Comparison of ENCODE assay signal across 8 cellular contexts in genomic region chr10:28532509-28533314, GRCh38. TPM values are rescaled to one million over a fixed set of nuclear protein-coding genes. Genes with fewer than 3 reads are reported as not detected.
A peak's percentile ranks its signal among the peaks of the same experiment; 100 is the strongest.
DNase-seq lines count a peak whose midpoint lies in the region; ATAC-seq and TF ChIP-seq lines count a peak whose summit lies in the region.

WAC (plus strand) TSS chr10:28533118; CDS start chr10:28533580, 462 bp downstream.

- no peaks in the 10 kb centered on the region for H3K27me3 ChIP-seq in heart left ventricle
- no peaks in the 10 kb centered on the region for H3K27me3 ChIP-seq in upper lobe of left lung

- DNase-seq in NCI-H1436 (lab: John Stamatoyannopoulos, UW) (peak; percentile 91), T follicular helper cell (ENCODE audit: low read depth) (peak; percentile 95), heart left ventricle (peak; percentile 97 to 99 (median 97)), posterior cingulate gyrus (peak; percentile 91 to 99 (median 95)), upper lobe of left lung (peak; percentile 95 to 99)

- H3K36me3 ChIP-seq in heart left ventricle (peaks cover 0 to 33% (median 28%) of the 10 kb centered on the region in 9 donors), upper lobe of left lung (peaks cover 8 to 24% (median 18%) of the 10 kb centered on the region in 4 donors)

- no peaks in the 10 kb centered on the region for H3K9me3 ChIP-seq in heart left ventricle
- no peaks in the 10 kb centered on the region for H3K9me3 ChIP-seq in upper lobe of left lung

- TF ChIP-seq EP300 in upper lobe of left lung (IDR thresholded peaks at IDR 0.05) = peak in 1 of 4 donors; percentile 32

- H3K4me3 ChIP-seq in GM12875 (ENCODE audit: low read depth, low read length) = peak within 1 kb of the TSS; percentile 93
- H3K4me3 ChIP-seq in heart left ventricle = peak within 1 kb of the TSS; percentile 78 to 99 (median 95)
- H3K4me3 ChIP-seq in upper lobe of left lung = peak within 1 kb of the TSS; percentile 85 to 92 (median 90)

- 0 to 1% (median 1%) methylated on average over 70 to 97 of the region's 98 CpGs for WGBS in adipose tissue, 3 donors
- 0 to 1% (median 0%) methylated on average over 34 to 98 of the region's 98 CpGs for WGBS in heart left ventricle, 4 donors
- 0 to 1% methylated on average over 26 to 76 of the region's 98 CpGs for WGBS in upper lobe of left lung, 2 donors

- TF ChIP-seq POLR2A in heart left ventricle (IDR thresholded peaks at IDR 0.05) = peak in 1 of 2 donors; percentile 80
- peak in 3 of 4 donors; percentile 35 to 90 (median 85) for TF ChIP-seq POLR2A in upper lobe of left lung (IDR thresholded peaks at IDR 0.05)

- TF ChIP-seq CTCF in GM12875 (IDR thresholded peaks at IDR 0.05; ENCODE audit: borderline replicate concordance, insufficient read depth, low read depth, low read length) = no peak
- peak in 4 of 12 donors; percentile 13 to 41 (median 26) for TF ChIP-seq CTCF in heart left ventricle (IDR thresholded peaks at IDR 0.05)
- TF ChIP-seq CTCF in upper lobe of left lung (IDR thresholded peaks at IDR 0.05) = peak in 5 of 6 experiments; percentile 9 to 57 (median 42)

- intact Hi-C loops in heart left ventricle (cut with DNase I) = loop anchor here in 7 of 10 donors (1.0 to 10.0 kb wide), 6 partner anchors 50 to 100 kb away; no protein-coding TSS in a partner anchor
- intact Hi-C loops in posterior cingulate gyrus (cut with DNase I) = loop anchor here (5.0 kb wide), 2 partner anchors 100 to 230 kb away; partner anchors contain the start of gene MPP7

- ATAC-seq in HG02798 (IDR thresholded peaks at IDR 0.05; ENCODE audit: poor library complexity, unreplicated experiment) (peak; percentile 86), heart left ventricle (peak; percentile 95 to 97 (median 96)), upper lobe of left lung (ENCODE audit: low FRiP score in 2 of 2) (peak; percentile 97 to 99)

- H3K4me1 ChIP-seq in heart left ventricle (peaks cover 0 to 56% (median 29%) of the 10 kb centered on the region in 12 donors), upper lobe of left lung (peaks cover 15 to 43% (median 33%) of the 10 kb centered on the region in 4 donors)

- H3K27ac ChIP-seq in adipose tissue (ENCODE audit: low read depth, low read length) (peak within 1 kb of the TSS; percentile 96), heart left ventricle (peak within 1 kb of the TSS; percentile 96 to 100 (median 100)), upper lobe of left lung (peak within 1 kb of the TSS; percentile 93 to 100 (median 98))

RNA-seq across cellular contexts. Expression of gene WAC, which starts in this region (rescaled TPM):
- polyA plus RNA-seq in adipose tissue (10 to 100 TPM; 26.7 to 47.2 (median 39.8) TPM), heart left ventricle (10 to 100 TPM; 16.8 to 66.4 TPM)
- total RNA-seq in heart left ventricle (100 to 1,000 TPM in 7 of 9 donors, 10 to 100 TPM in 2; 83.6 to 124 (median 104) TPM), upper lobe of left lung (100 to 1,000 TPM in 3 of 6 donors, 10 to 100 TPM in 3; 74.6 to 159 (median 101) TPM)

Comparison
In these comparisons a context has a peak if more than half of its experiments do, and no peak if none do; other contexts are left out.
1. Peak in every context shown above with its lines: DNase-seq, ATAC-seq, H3K4me3 ChIP-seq and H3K27ac ChIP-seq.